ENCODE assay signal across 15 cellular contexts in the genomic region with DNA sequence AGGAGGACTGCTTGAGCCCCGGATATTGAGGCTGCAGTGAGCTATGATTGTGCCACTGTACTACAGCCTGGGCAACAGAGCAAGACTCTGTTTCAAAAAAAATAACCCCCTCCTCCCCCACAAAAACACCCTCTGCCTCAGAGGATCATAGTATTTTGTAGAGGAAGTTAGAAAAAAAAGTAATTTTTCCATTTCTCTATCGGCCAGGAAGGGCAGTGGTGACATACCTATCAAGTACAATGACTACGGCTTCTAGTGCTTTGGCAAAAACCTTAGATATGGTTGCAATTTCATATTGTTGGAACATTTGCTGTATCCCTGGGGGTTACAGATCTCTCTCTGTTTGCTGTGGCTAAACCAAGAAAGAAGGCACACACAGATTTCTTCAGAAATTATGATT. TPM values are rescaled to one million over a fixed set of nuclear protein-coding genes. Genes with fewer than 3 reads are reported as not detected.
DNase-seq lines count a peak whose midpoint lies in the region; ATAC-seq and TF ChIP-seq lines count a peak whose summit lies in the region.
"Had no signal": no experiment of that assay in that cellular context is flagged by ENCODE, and none has a peak within 500 bp of the region (broad histone marks: within the 10 kb centered on the region; RNA-seq: fewer than 3 reads in every experiment).

No MANE protein-coding gene starts in this region.

- no peaks in the 10 kb centered on the region for H3K9me3 Mint-ChIP-seq in MCF 10A (ENCODE audit: unreplicated experiment)
- H3K9me3 Mint-ChIP-seq: CD4-positive, alpha-beta memory T cell; HFFc6 had no signal

- peak overlapping the region; percentile 86 for H3K18ac ChIP-seq in IMR-90 (ENCODE audit: low read depth, low read length)

- no peak overlapping the region for H3K4me3 Mint-ChIP-seq in MCF 10A (ENCODE audit: unreplicated experiment)
- H3K4me3 Mint-ChIP-seq: B cell; CD4-positive, alpha-beta memory T cell had no signal

- TF ChIP-seq RAD21 in IMR-90 (IDR thresholded peaks at IDR 0.05; ENCODE audit: low read length), result no peak

- POLR2A ChIA-PET in IMR-90 (lab: Charles Lee; ENCODE audit: unreplicated experiment), result no interaction called here
- POLR2A ChIA-PET in MCF 10A (lab: Yijun Ruan, JAX), result interaction anchor here (2.1 kb wide), 1 partner anchor 29 kb away, joined by 17 read pairs; the partner anchor contains the start of genes C2CD3 and PPME1

- H3K4me3 ChIP-seq in IMR-90 (ENCODE audit: insufficient read depth, low read depth, low read length), result no peak overlapping the region
- H3K4me3 ChIP-seq in mesodermal cell (ENCODE audit: extremely low read depth, insufficient read depth, low read length, poor library complexity, severe bottlenecking), result no peak overlapping the region

- peak overlapping the region; percentile 71; the same call in 1 of the 2 replicates for H2AK5ac ChIP-seq in IMR-90 (ENCODE audit: low read depth, low read length)

- BruUV-seq in IMR-90 (replicated peaks; lab: Mats Ljungman, UMichigan) (no TSS peak), MCF 10A (replicated peaks; lab: Mats Ljungman, UMichigan) (no TSS peak)

- H2BK20ac ChIP-seq in IMR-90 (ENCODE audit: low read depth, low read length), result peak overlapping the region; percentile 91

- peak overlapping the region; percentile 92; the same call in 1 of the 2 replicates for H3K4ac ChIP-seq in IMR-90 (ENCODE audit: low read depth, low read length)

- peaks cover 6% of the 10 kb centered on the region; the same call in 1 of the 2 replicates for H3K9me1 ChIP-seq in IMR-90 (ENCODE audit: insufficient read depth, low read length)

- no peaks in the 10 kb centered on the region for H3K27me3 Mint-ChIP-seq in MCF 10A (ENCODE audit: insufficient read depth, unreplicated experiment)
- H3K27me3 Mint-ChIP-seq: B cell; CD4-positive, alpha-beta memory T cell had no signal

- H3K23ac ChIP-seq in IMR-90 (ENCODE audit: low read depth, low read length), result peak overlapping the region; percentile 84; the same call in 1 of the 2 replicates

- no peak for TF ChIP-seq POLR2A in IMR-90 (IDR thresholded peaks at IDR 0.05; ENCODE audit: low read depth, low read length)

- H3K4me1 Mint-ChIP-seq in MCF 10A (ENCODE audit: insufficient read depth, unreplicated experiment), result peaks cover 36% of the 10 kb centered on the region

- H3K27ac ChIP-seq in IMR-90 (ENCODE audit: insufficient read depth, low read length) (0 out of 2 replicates have a peak overlapping the region, but pooled peaks have one; percentile 51), mesodermal cell (ENCODE audit: low read depth, low read length, severe bottlenecking) (peak overlapping the region; percentile 97)

- H3K14ac ChIP-seq in IMR-90 (replicated peaks; ENCODE audit: low read depth, low read length), result peak overlapping the region; percentile 48

- no peak overlapping the region for H2AFZ ChIP-seq in IMR-90 (replicated peaks; ENCODE audit: low read length, poor library complexity)

- H3K9me3 ChIP-seq in IMR-90 (ENCODE audit: control insufficient read depth, insufficient read depth, low read length) (no peaks in the 10 kb centered on the region; the same call in 1 of the 2 replicates), mesodermal cell (ENCODE audit: control insufficient read depth, low read length) (no peaks in the 10 kb centered on the region)

- H4K5ac ChIP-seq in IMR-90 (ENCODE audit: low read depth, low read length), result peak overlapping the region; percentile 87; the same call in 1 of the 2 replicates

- CTCF ChIA-PET in IMR-90 (lab: Yijun Ruan, JAX), result interaction anchor here (0.8 to 0.9 kb wide), 2 partner anchors 9 to 45 kb away, joined by 5 to 7 read pairs; no protein-coding TSS in a partner anchor
- CTCF ChIA-PET in MCF 10A (lab: Yijun Ruan, JAX), result no interaction called here

- H4K8ac ChIP-seq in IMR-90 (ENCODE audit: low read depth in 2 of 2, low read length in 2 of 2), result peak overlapping the region; percentile 14 to 84; a peak in 3 of 4 replicates

- DNase-seq in IMR-90 (no peak), MCF 10A (ENCODE audit: unreplicated experiment) (no peak)
- DNase-seq in activated CD8-positive, alpha-beta memory T cell treated with anti-CD3 and anti-CD28 coated beads, Interleukin-2, amount 50 U/mL, for 4 hours, result no peak
- DNase-seq: CD4-positive, alpha-beta memory T cell; DMS79; KG1; NCI-H1092 treated with DMSO at 0.1 percent for 48 hours; SHP77 treated with DMSO at 0.1 percent for 48 hours had no signal

- H4K20me1 ChIP-seq in IMR-90 (ENCODE audit: insufficient read depth, low read length), result no peaks in the 10 kb centered on the region

- in situ Hi-C loops in IMR-90 (cut with MboI; ENCODE audit: low sequenced_read_pairs), result no loop called here

- H2AK9ac ChIP-seq in IMR-90 (replicated peaks; ENCODE audit: low read depth, low read length, poor library complexity), result no peak overlapping the region

- no peaks in the 10 kb centered on the region; the same call in 1 of the 2 replicates for H3K36me3 ChIP-seq in IMR-90 (ENCODE audit: control insufficient read depth, insufficient read depth, low read length)
- peaks cover 11% of the 10 kb centered on the region for H3K36me3 ChIP-seq in mesodermal cell (ENCODE audit: control insufficient read depth, insufficient read depth, low read length)

- H3K79me1 ChIP-seq in IMR-90 (ENCODE audit: low read depth in 1 of 2, low read length in 2 of 2), result peaks cover 7 to 20% of the 10 kb centered on the region in 2 experiments; a peak in 3 of 4 replicates

- intact Hi-C loops in IMR-90 (cut with micrococcal nuclease), result no loop called here
- intact Hi-C loops in MCF 10A (cut with micrococcal nuclease), result no loop called here

- ATAC-seq in IMR-90 (ENCODE audit: low read depth) (no peak), GM21528 (IDR thresholded peaks at IDR 0.05; ENCODE audit: low FRiP score, unreplicated experiment) (no peak), GM21423 (IDR thresholded peaks at IDR 0.05; ENCODE audit: unreplicated experiment) (no peak), GM21576 (IDR thresholded peaks at IDR 0.05; ENCODE audit: unreplicated experiment) (no peak)
- ATAC-seq: SK-N-SH treated with all-trans-retinoic acid at 6 μM for 48 hours had no signal

- H2BK5ac ChIP-seq in IMR-90 (ENCODE audit: low read depth, low read length, poor library complexity, severe bottlenecking), result peak overlapping the region; percentile 95

- H3K27ac Mint-ChIP-seq in MCF 10A (ENCODE audit: low read depth, unreplicated experiment), result peak overlapping the region; percentile 13
- H3K27ac Mint-ChIP-seq: B cell had no signal

- H3K4me1 ChIP-seq in IMR-90 (ENCODE audit: control insufficient read depth, insufficient read depth, low read length), result peaks cover 19% of the 10 kb centered on the region
- peaks cover 42% of the 10 kb centered on the region for H3K4me1 ChIP-seq in mesodermal cell (ENCODE audit: control insufficient read depth, insufficient read depth, low read length, poor library complexity, severe bottlenecking)

- TF ChIP-seq CTCF in IMR-90 (conservative IDR thresholded peaks at IDR 0.05; ENCODE audit: low read depth, low read length) (no peak), MCF 10A (IDR thresholded peaks at IDR 0.05; ENCODE audit: unreplicated experiment) (no peak)

- H3K9ac ChIP-seq in IMR-90 (ENCODE audit: low read depth, low read length), result no peak overlapping the region

- H2BK15ac ChIP-seq in IMR-90 (ENCODE audit: low read depth, low read length), result peak overlapping the region; percentile 78; the same call in 2 of the 3 replicates

- H3K4me2 ChIP-seq in IMR-90 (ENCODE audit: low read depth, low read length), result no peak overlapping the region

- H2BK120ac ChIP-seq in IMR-90 (ENCODE audit: low read depth, low read length), result peak overlapping the region; percentile 93; the same call in 1 of the 2 replicates

- peak overlapping the region; percentile 91 for H4K91ac ChIP-seq in IMR-90 (ENCODE audit: insufficient read depth, low read depth, low read length)

- no peaks in the 10 kb centered on the region for H3K36me3 Mint-ChIP-seq in MCF 10A (ENCODE audit: insufficient read depth, unreplicated experiment)

- dilution Hi-C loops in IMR-90 (cut with HindIII; ENCODE audit: low sequenced_read_pairs, unreplicated experiment), result no loop called here

- no peaks in the 10 kb centered on the region for H3K27me3 ChIP-seq in IMR-90 (ENCODE audit: control insufficient read depth, insufficient read depth, low read length)

- 100% methylated on average over 1 of the region's 3 CpGs; no CpG with 5 or more reads in 1 of the 2 experiments for WGBS in IMR-90 (ENCODE audit: extremely low coverage in 2 of 2, insufficient read length in 1 of 2), 2 experiments
- WGBS in mesodermal cell (ENCODE audit: insufficient coverage in 2 of 2), 2 experiments, result 86 to 95% methylated on average over 2 to 3 of the region's 3 CpGs

- no peak overlapping the region for H3K56ac ChIP-seq in IMR-90 (ENCODE audit: extremely low read depth, insufficient read depth, low read length)

TF ChIP-seq in IMR-90, 13 proteins besides CTCF, POLR2A, EP300 and RAD21 (continues in another document):
- TF ChIP-seq, protein P1, sequence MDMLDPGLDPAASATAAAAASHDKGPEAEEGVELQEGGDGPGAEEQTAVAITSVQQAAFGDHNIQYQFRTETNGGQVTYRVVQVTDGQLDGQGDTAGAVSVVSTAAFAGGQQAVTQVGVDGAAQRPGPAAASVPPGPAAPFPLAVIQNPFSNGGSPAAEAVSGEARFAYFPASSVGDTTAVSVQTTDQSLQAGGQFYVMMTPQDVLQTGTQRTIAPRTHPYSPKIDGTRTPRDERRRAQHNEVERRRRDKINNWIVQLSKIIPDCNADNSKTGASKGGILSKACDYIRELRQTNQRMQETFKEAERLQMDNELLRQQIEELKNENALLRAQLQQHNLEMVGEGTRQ (IDR thresholded peaks at IDR 0.05; ENCODE audit: low read depth, low read length), result no peak
- TF ChIP-seq MAFK (IDR thresholded peaks at IDR 0.05; ENCODE audit: low read depth, low read length) (no peak), MAZ (IDR thresholded peaks at IDR 0.05; ENCODE audit: borderline replicate concordance, low read depth, low read length) (no peak), MXI1 (IDR thresholded peaks at IDR 0.05; ENCODE audit: borderline replicate concordance, low read depth, low read length) (no peak)

RNA-seq across cellular contexts. Expression of gene C2CD3, which starts 28.9 kb away (rescaled TPM):
- total RNA-seq in IMR-90 (2012; rRNA removed) (15.0 and 19.2 TPM in 2 replicates), MCF 10A (2022) (18.7 and 23.2 TPM in 2 replicates)
- polyA plus RNA-seq in IMR-90 (2012; rRNA removed), result 11.1 and 11.4 TPM in 2 replicates
- polyA plus RNA-seq in IMR-90 (2012; cell fraction: cytosol; rRNA removed), result 3.5 and 4.5 TPM in 2 replicates
- 12.9 and 16.6 TPM in 2 replicates for polyA plus RNA-seq in IMR-90 (2012; cell fraction: nucleus; rRNA removed; ENCODE audit: low replicate concordance)
- polyA plus RNA-seq in mesodermal cell (2013, experiment 1 of 2), result 16.9 TPM
- 12.2 TPM for polyA plus RNA-seq in mesodermal cell (2013, experiment 2 of 2)

RNA-seq across cellular contexts. Expression of gene PPME1, which starts 29.2 kb away (rescaled TPM):
- total RNA-seq in IMR-90 (2012; rRNA removed) (38.9 and 42.3 TPM in 2 replicates), MCF 10A (2022) (36.3 and 38.1 TPM in 2 replicates)
- polyA plus RNA-seq in IMR-90 (2012; rRNA removed), result 89.5 and 100 TPM in 2 replicates
- polyA plus RNA-seq in IMR-90 (2012; cell fraction: cytosol; rRNA removed), result 61.0 and 103 TPM in 2 replicates
- 85.4 and 105 TPM in 2 replicates for polyA plus RNA-seq in IMR-90 (2012; cell fraction: nucleus; rRNA removed; ENCODE audit: low replicate concordance)
- polyA plus RNA-seq in mesodermal cell (2013, experiment 1 of 2), result 46.8 TPM
- 38.8 TPM for polyA plus RNA-seq in mesodermal cell (2013, experiment 2 of 2)
